17 cellular contexts compared by ENCODE assay signal in the genomic region with DNA sequence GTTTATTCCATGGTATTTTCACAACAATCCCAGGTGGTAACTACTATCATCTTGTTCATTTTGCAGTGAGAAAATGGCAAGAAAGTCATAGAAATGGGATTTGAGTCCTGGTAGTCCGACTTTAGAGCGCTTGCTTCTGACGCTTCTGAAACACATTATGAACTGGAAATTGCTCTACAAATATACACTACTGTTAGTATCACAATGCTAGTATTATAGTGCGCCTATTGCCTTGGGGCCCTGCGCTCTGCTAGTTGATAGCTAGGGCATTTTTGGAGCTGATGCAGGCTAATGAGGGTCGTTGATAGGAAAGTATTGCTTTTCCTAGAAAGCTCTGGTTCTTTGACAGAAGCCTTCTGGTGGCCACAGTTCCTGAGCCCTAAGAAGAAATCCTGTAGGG.
DNase-seq lines count a peak whose midpoint lies in the region; ATAC-seq and TF ChIP-seq lines count a peak whose summit lies in the region.
"Had no signal": no experiment of that assay in that cellular context is flagged by ENCODE, and none has a peak within 500 bp of the region (broad histone marks: within the 10 kb centered on the region; RNA-seq: fewer than 3 reads in every experiment).

No MANE protein-coding gene starts in this region.

- H3K36me3 Mint-ChIP-seq in MCF 10A (ENCODE audit: insufficient read depth, unreplicated experiment) (peaks cover 6% of the 10 kb centered on the region), progenitor cell of endocrine pancreas (ENCODE audit: insufficient read depth) (peaks cover 12% of the 10 kb centered on the region), mesothelial cell of epicardium (peaks cover 4% of the 10 kb centered on the region)
- H3K36me3 Mint-ChIP-seq in activated T-helper 17 cell treated with anti-CD3 and anti-CD28 coated beads, Interleukin-2, amount 50 U/mL, for 72 hours (ENCODE audit: low read depth) = peaks cover 57% of the 10 kb centered on the region
- peaks cover 0 to 21% (median 7%) of the 10 kb centered on the region in 3 donors for H3K36me3 Mint-ChIP-seq in naive thymus-derived CD8-positive, alpha-beta T cell

- no peak for TF ChIP-seq POLR2A in breast epithelium (IDR thresholded peaks at IDR 0.05)

- ATAC-seq in activated T-helper 17 cell treated with anti-CD3 and anti-CD28 coated beads, Interleukin-2, amount 50 U/mL, for 72 hours (replicated peaks) = no peak
- no peak for ATAC-seq in naive thymus-derived CD8-positive, alpha-beta T cell
- ATAC-seq: PC-3 had no signal

- H3K27ac Mint-ChIP-seq in MCF 10A (ENCODE audit: low read depth, unreplicated experiment) = no peak overlapping the region
- peak overlapping the region; percentile 42 for H3K27ac Mint-ChIP-seq in activated T-helper 17 cell treated with anti-CD3 and anti-CD28 coated beads, Interleukin-2, amount 50 U/mL, for 72 hours
- H3K27ac Mint-ChIP-seq in progenitor cell of endocrine pancreas = peak overlapping the region; percentile 8
- no peak overlapping the region for H3K27ac Mint-ChIP-seq in mesothelial cell of epicardium
- no peak overlapping the region for H3K27ac Mint-ChIP-seq in naive thymus-derived CD8-positive, alpha-beta T cell

- intact Hi-C loops in breast epithelium (cut with DNase I; ENCODE audit: low total_unique reads) (no loop called here), MCF 10A (cut with micrococcal nuclease) (no loop called here)

- no peaks in the 10 kb centered on the region for H3K36me3 ChIP-seq in breast epithelium

- peaks cover 11% of the 10 kb centered on the region for H3K4me1 Mint-ChIP-seq in MCF 10A (ENCODE audit: insufficient read depth, unreplicated experiment)
- peaks cover 56% of the 10 kb centered on the region for H3K4me1 Mint-ChIP-seq in activated T-helper 17 cell treated with anti-CD3 and anti-CD28 coated beads, Interleukin-2, amount 50 U/mL, for 72 hours
- peaks cover 69% of the 10 kb centered on the region for H3K4me1 Mint-ChIP-seq in progenitor cell of endocrine pancreas (ENCODE audit: low read depth)
- peaks cover 41% of the 10 kb centered on the region for H3K4me1 Mint-ChIP-seq in mesothelial cell of epicardium
- H3K4me1 Mint-ChIP-seq in naive thymus-derived CD8-positive, alpha-beta T cell = peaks cover 4 to 34% (median 15%) of the 10 kb centered on the region in 4 donors

- no TSS peak for BruUV-seq in MCF 10A (replicated peaks; lab: Mats Ljungman, UMichigan)

- no peaks in the 10 kb centered on the region for H3K27me3 ChIP-seq in breast epithelium
- H3K27me3 ChIP-seq: BLaER1 had no signal

- H3K9me3 Mint-ChIP-seq in MCF 10A (ENCODE audit: unreplicated experiment) (no peaks in the 10 kb centered on the region), progenitor cell of endocrine pancreas (ENCODE audit: low read depth) (peaks cover 3% of the 10 kb centered on the region), mesothelial cell of epicardium (no peaks in the 10 kb centered on the region)
- H3K9me3 Mint-ChIP-seq in activated T-helper 17 cell treated with anti-CD3 and anti-CD28 coated beads, Interleukin-2, amount 50 U/mL, for 72 hours = no peaks in the 10 kb centered on the region
- no peaks in the 10 kb centered on the region for H3K9me3 Mint-ChIP-seq in naive thymus-derived CD8-positive, alpha-beta T cell
- H3K9me3 Mint-ChIP-seq: CD8-positive, alpha-beta memory T cell had no signal

- POLR2A ChIA-PET in MCF 10A (lab: Yijun Ruan, JAX) = no interaction called here
- POLR2A ChIA-PET in naive thymus-derived CD8-positive, alpha-beta T cell (lab: Charles Lee) = no interaction called here

- DNase-seq in breast epithelium (ENCODE audit: low spot score in 2 of 2) = no peak
- no peak for DNase-seq in MCF 10A (ENCODE audit: unreplicated experiment)
- DNase-seq in progenitor cell of endocrine pancreas (ENCODE audit: low spot score, unreplicated experiment) = no peak
- no peak for DNase-seq in mesothelial cell of epicardium (ENCODE audit: low spot score in 2 of 2, unreplicated experiment in 2 of 2)
- DNase-seq in naive thymus-derived CD8-positive, alpha-beta T cell = no peak
- no peak for DNase-seq in activated CD8-positive, alpha-beta memory T cell treated with anti-CD3 and anti-CD28 coated beads, Interleukin-2, amount 50 U/mL, for 4 hours
- DNase-seq: CD8-positive, alpha-beta memory T cell; DMS79; KBM-7; NCI-H1105 treated with DMSO at 0.1 percent for 48 hours; NCI-H187 treated with DMSO at 0.1 percent for 48 hours; NCI-H2227 treated with DMSO at 0.1 percent for 48 hours; NCI-H510A treated with DMSO at 0.1 percent for 48 hours; PC-3 had no signal

- no peak overlapping the region for H3K4me3 ChIP-seq in breast epithelium
- H3K4me3 ChIP-seq: BLaER1 had no signal

- peak overlapping the region; percentile 88 to 94 for H3K27ac ChIP-seq in breast epithelium
- H3K27ac ChIP-seq: BLaER1, RWPE1 had no signal

- H3K9me3 ChIP-seq in breast epithelium = no peaks in the 10 kb centered on the region
- H3K9me3 ChIP-seq: BLaER1 had no signal

- H3K27me3 Mint-ChIP-seq in MCF 10A (ENCODE audit: insufficient read depth, unreplicated experiment) (no peaks in the 10 kb centered on the region), progenitor cell of endocrine pancreas (no peaks in the 10 kb centered on the region), mesothelial cell of epicardium (ENCODE audit: low read depth) (no peaks in the 10 kb centered on the region)
- no peaks in the 10 kb centered on the region for H3K27me3 Mint-ChIP-seq in activated T-helper 17 cell treated with anti-CD3 and anti-CD28 coated beads, Interleukin-2, amount 50 U/mL, for 72 hours
- H3K27me3 Mint-ChIP-seq in naive thymus-derived CD8-positive, alpha-beta T cell = no peaks in the 10 kb centered on the region
- H3K27me3 Mint-ChIP-seq: CD8-positive, alpha-beta memory T cell had no signal

- TF ChIP-seq CTCF in breast epithelium (IDR thresholded peaks at IDR 0.05) = no peak
- TF ChIP-seq CTCF in MCF 10A (IDR thresholded peaks at IDR 0.05; ENCODE audit: unreplicated experiment) = no peak
- no peak for TF ChIP-seq CTCF in progenitor cell of endocrine pancreas (IDR thresholded peaks at IDR 0.05; ENCODE audit: unreplicated experiment)
- TF ChIP-seq CTCF in mesothelial cell of epicardium (IDR thresholded peaks at IDR 0.05; ENCODE audit: unreplicated experiment) = no peak

- H3K4me3 Mint-ChIP-seq in MCF 10A (ENCODE audit: unreplicated experiment) = no peak overlapping the region
- H3K4me3 Mint-ChIP-seq in activated T-helper 17 cell treated with anti-CD3 and anti-CD28 coated beads, Interleukin-2, amount 50 U/mL, for 72 hours = no peak overlapping the region
- no peak overlapping the region for H3K4me3 Mint-ChIP-seq in progenitor cell of endocrine pancreas (ENCODE audit: low read depth)
- H3K4me3 Mint-ChIP-seq in mesothelial cell of epicardium = no peak overlapping the region
- no peak overlapping the region for H3K4me3 Mint-ChIP-seq in naive thymus-derived CD8-positive, alpha-beta T cell
- H3K4me3 Mint-ChIP-seq: CD8-positive, alpha-beta memory T cell had no signal

- CTCF ChIA-PET in MCF 10A (lab: Yijun Ruan, JAX) = interaction anchor here (1.1 kb wide), 2 partner anchors 10 to 323 kb away, joined by 3 to 4 read pairs; no protein-coding TSS in a partner anchor

- peaks cover 8 to 41% of the 10 kb centered on the region in 2 donors for H3K4me1 ChIP-seq in breast epithelium

Comparison
In these comparisons a context has a peak if more than half of its experiments do, and no peak if none do; other contexts are left out.
1. H3K27ac Mint-ChIP-seq: peak in activated T-helper 17 cell treated with anti-CD3 and anti-CD28 coated beads, Interleukin-2, amount 50 U/mL, for 72 hours (single experiment) and progenitor cell of endocrine pancreas (single experiment); none in MCF 10A (single experiment), mesothelial cell of epicardium (single experiment) and naive thymus-derived CD8-positive, alpha-beta T cell (0 of 10).